ENCODE assay signal across 33 cellular contexts in the genomic region with DNA sequence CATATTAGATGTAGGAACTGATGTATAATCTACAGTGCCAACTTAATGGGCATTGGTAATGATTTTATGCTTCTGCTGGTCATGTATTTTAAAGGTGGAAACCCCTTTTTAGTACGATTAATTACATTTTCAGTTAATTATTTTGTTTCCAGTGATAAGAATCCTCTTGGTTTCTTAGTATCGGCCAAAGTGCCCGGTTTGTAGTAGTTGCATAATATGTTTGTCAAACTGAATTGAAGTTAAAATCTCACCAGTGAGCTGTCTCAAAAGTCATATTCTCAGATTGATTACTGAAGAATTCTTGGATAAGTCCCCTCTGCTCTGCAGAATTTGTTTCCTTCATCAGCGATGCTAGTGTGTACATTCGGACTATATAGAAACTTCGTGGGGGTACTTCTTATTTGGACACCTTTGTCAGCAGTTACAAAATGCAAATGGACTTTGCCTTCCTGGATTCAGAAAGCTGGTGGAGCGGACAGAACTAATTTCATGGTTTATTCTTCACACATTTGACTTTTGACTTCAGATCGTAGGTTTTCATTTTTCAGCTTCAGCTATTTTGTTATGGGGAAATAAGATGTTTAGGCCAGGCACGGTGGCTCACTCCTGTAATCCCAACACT. TPM values are rescaled to one million over a fixed set of nuclear protein-coding genes. Genes with fewer than 3 reads are reported as not detected.
"Had no signal": no experiment of that assay in that cellular context is flagged by ENCODE, and none has a peak within 500 bp of the region (broad histone marks: within the 10 kb centered on the region; RNA-seq: fewer than 3 reads in every experiment).

No MANE protein-coding gene starts in this region.

- ATAC-seq: activated CD8-positive, alpha-beta T cell treated with anti-CD3 and anti-CD28 coated beads for 36 hours; activated naive CD4-positive, alpha-beta T cell treated with anti-CD3 and anti-CD28 coated beads, Interleukin-2, amount 50 U/mL, for 72 hours; activated T-cell treated with anti-CD3 and anti-CD28 coated beads, Interleukin-2, amount 50 U/mL, for 4 hours; activated T-cell treated with anti-CD3 and anti-CD28 coated beads, Interleukin-2, amount 50 U/mL, for 72 hours; activated T-helper 17 cell treated with anti-CD3 and anti-CD28 coated beads, Interleukin-2, amount 50 U/mL, for 72 hours had no signal

- H3K36me3 ChIP-seq: adrenal gland, ascending aorta, cardiac muscle cell had no signal

- FAIRE-seq: bronchial epithelial cell, TTC549 had no signal

- H3K4me3 ChIP-seq: adrenal gland, ascending aorta, cardiac muscle cell had no signal

- H3K27ac ChIP-seq: adrenal gland, ascending aorta, cardiac muscle cell, VCaP had no signal

- H3K4me1 ChIP-seq: adrenal gland, ascending aorta had no signal

- H3K27me3 ChIP-seq: adrenal gland, ascending aorta, cardiac muscle cell had no signal

- DNase-seq: activated B cell treated with CpG ODN at 0.5 μM for 24 hours; activated CD4-positive, alpha-beta memory T cell treated with anti-CD3 and anti-CD28 coated beads for 36 hours; activated CD4-positive, alpha-beta T cell treated with anti-CD3 and anti-CD28 coated beads for 4 hours; activated CD4-positive, alpha-beta T cell treated with anti-CD3 and anti-CD28 coated beads, Interleukin-2, amount 10 ng/mL, durations not matched to agents 24 days and 14 days; activated CD4-positive, alpha-beta T cell treated with anti-CD3 and anti-CD28 coated beads, Interleukin-2, amount 50 U/mL, for 1 hour; activated CD4-positive, alpha-beta T cell treated with anti-CD3 and anti-CD28 coated beads, Interleukin-2, amount 50 U/mL, for 4 hours; activated CD4-positive, CD25-positive, alpha-beta regulatory T cell treated with anti-CD3 and anti-CD28 coated beads, Interleukin-2, amount 50 U/mL, for 72 hours; activated CD8-positive, alpha-beta memory T cell treated with anti-CD3 and anti-CD28 coated beads, Interleukin-2, amount 50 U/mL, for 4 hours; activated CD8-positive, alpha-beta T cell treated with anti-CD3 and anti-CD28 coated beads for 36 hours; activated effector memory CD4-positive, alpha-beta T cell treated with anti-CD3 and anti-CD28 coated beads, Interleukin-2, amount 50 U/mL, for 16 hours; activated gamma-delta T cell treated with Interleukin-2 at 50 U/mL for 16 hours; activated naive CD4-positive, alpha-beta T cell; activated naive CD4-positive, alpha-beta T cell treated with anti-CD3 and anti-CD28 coated beads for 36 hours; activated naive CD4-positive, alpha-beta T cell treated with anti-CD3 and anti-CD28 coated beads, Interleukin-2, amount 50 U/mL, for 16 hours; activated naive CD8-positive, alpha-beta T cell treated with anti-CD3 and anti-CD28 coated beads for 36 hours; activated T-cell treated with anti-CD3 and anti-CD28 coated beads for 4 hours; activated T-cell treated with anti-CD3 and anti-CD28 coated beads, Interleukin-2, amount 50 U/mL, for 1 hour; activated T-cell treated with anti-CD3 and anti-CD28 coated beads, Interleukin-2, amount 50 U/mL, for 4 hours; activated T-cell treated with anti-CD3 and anti-CD28 coated beads, Interleukin-2, amount 50 U/mL, for 72 hours; adrenal gland; amniotic stem cell; caudate nucleus; cerebellar nuclear complex; T-helper 1 cell; T-helper 2 cell; T-helper 9 cell had no signal

RNA-seq across cellular contexts. Expression of a gene that starts 28.2 kb away (rescaled TPM):
- total RNA-seq: activated CD4-positive, alpha-beta T cell treated with anti-CD3 and anti-CD28 coated beads, Interleukin-2, amount 10 ng/mL, durations not matched to agents 24 days and 14 days; activated naive CD8-positive, alpha-beta T cell treated with anti-CD3 and anti-CD28 coated beads for 36 hours had no signal
